Comparison of ENCODE assay signal across 10 cellular contexts in genomic region chr11:43581370-43582023, GRCh38.
DNase-seq lines count a peak whose midpoint lies in the region; TF ChIP-seq lines count a peak whose summit lies in the region.
"Had no signal": no experiment of that assay in that cellular context is flagged by ENCODE, and none has a peak within 500 bp of the region (broad histone marks: within the 10 kb centered on the region; RNA-seq: fewer than 3 reads in every experiment).

No MANE protein-coding gene starts in this region.

- peak overlapping the region; percentile 66 for H2AFZ ChIP-seq in neural progenitor cell (replicated peaks)

- H3K9me3 ChIP-seq in HUES6 (ENCODE audit: control insufficient read depth, insufficient read depth, low read depth, low read length) = no peaks in the 10 kb centered on the region
- H3K9me3 ChIP-seq in effector memory CD4-positive, alpha-beta T cell (ENCODE audit: control insufficient read depth, low read length) = no peaks in the 10 kb centered on the region
- H3K9me3 ChIP-seq in neural progenitor cell (ENCODE audit: low read depth) = no peaks in the 10 kb centered on the region
- H3K9me3 ChIP-seq: body of pancreas, pancreas had no signal

- peaks cover 19% of the 10 kb centered on the region for H3K4me1 ChIP-seq in HUES6 (ENCODE audit: control insufficient read depth, insufficient read depth, low read length)
- H3K4me1 ChIP-seq in effector memory CD4-positive, alpha-beta T cell (ENCODE audit: control insufficient read depth, insufficient read depth, low read length, poor library complexity, severe bottlenecking) = peaks cover 18% of the 10 kb centered on the region
- H3K4me1 ChIP-seq in neural progenitor cell = peaks cover 18% of the 10 kb centered on the region

- TF ChIP-seq CTCF in CD14-positive monocyte (IDR thresholded peaks at IDR 0.05) (no peak), neural progenitor cell (IDR thresholded peaks at IDR 0.05) (no peak)

- peaks cover 100% of the 10 kb centered on the region for H3K27me3 ChIP-seq in HUES6 (ENCODE audit: control insufficient read depth, insufficient read depth, low read length)
- H3K27me3 ChIP-seq in effector memory CD4-positive, alpha-beta T cell (replicated peaks; ENCODE audit: control insufficient read depth, insufficient read depth, low read length, poor library complexity, severe bottlenecking) = peaks cover 59% of the 10 kb centered on the region
- H3K27me3 ChIP-seq in neural progenitor cell = peaks cover 100% of the 10 kb centered on the region

- peaks cover 13% of the 10 kb centered on the region for H3F3A ChIP-seq in neural progenitor cell (ENCODE audit: low read depth)

- H3K4me3 ChIP-seq in HUES6 (ENCODE audit: low read depth, low read length) (peak overlapping the region; percentile 79), neural progenitor cell (peak overlapping the region; percentile 57)
- H3K4me3 ChIP-seq in effector memory CD4-positive, alpha-beta T cell (ENCODE audit: insufficient read depth, low read depth, low read length, poor library complexity, severe bottlenecking) = peak overlapping the region; percentile 29
- H3K4me3 ChIP-seq: body of pancreas had no signal

- DNase-seq in CD14-positive monocyte (ENCODE audit: low spot score) (no peak), neural progenitor cell (ENCODE audit: low spot score) (no peak), GM19238 (ENCODE audit: insufficient read length, low spot score) (no peak), NCI-H1694 treated with DMSO at 0.1 percent for 48 hours (lab: John Stamatoyannopoulos, UW) (no peak), NAMALWA (ENCODE audit: low spot score) (no peak), NCI-H1092 (lab: John Stamatoyannopoulos, UW) (no peak)
- DNase-seq in effector memory CD4-positive, alpha-beta T cell = no peak
- DNase-seq: body of pancreas had no signal

- H3K27me3 Mint-ChIP-seq in CD14-positive monocyte (ENCODE audit: low read depth in 3 of 3) (peaks cover 83 to 92% (median 85%) of the 10 kb centered on the region in 3 donors), neural progenitor cell (ENCODE audit: insufficient read depth, low read depth) (peaks cover 80% of the 10 kb centered on the region)

- H3K27ac ChIP-seq in HUES6 (ENCODE audit: low read depth, low read length) (no peak overlapping the region), neural progenitor cell (no peak overlapping the region)
- no peak overlapping the region for H3K27ac ChIP-seq in effector memory CD4-positive, alpha-beta T cell (ENCODE audit: insufficient read depth, low read length, poor library complexity, severe bottlenecking)
- H3K27ac ChIP-seq: body of pancreas, pancreas had no signal

- H3K9ac ChIP-seq in HUES6 (ENCODE audit: low read length) (no peak overlapping the region), neural progenitor cell (no peak overlapping the region)

- H3K9me3 Mint-ChIP-seq in CD14-positive monocyte (peaks cover 2 to 28% (median 17%) of the 10 kb centered on the region in 7 donors), neural progenitor cell (no peaks in the 10 kb centered on the region)

- intact Hi-C loops in CD14-positive monocyte (cut with micrococcal nuclease) = no loop called here

- H3K4me1 Mint-ChIP-seq in CD14-positive monocyte = peaks cover 32% of the 10 kb centered on the region
- peaks cover 42% of the 10 kb centered on the region for H3K4me1 Mint-ChIP-seq in neural progenitor cell

- peaks cover 58% of the 10 kb centered on the region for H4K20me1 ChIP-seq in neural progenitor cell (ENCODE audit: low read depth)

- H3K4me3 Mint-ChIP-seq in CD14-positive monocyte (peak overlapping the region; percentile 37 to 86), neural progenitor cell (peak overlapping the region; percentile 86)

- H3K36me3 Mint-ChIP-seq in CD14-positive monocyte (peaks cover 5 to 10% of the 10 kb centered on the region in 2 donors), neural progenitor cell (no peaks in the 10 kb centered on the region)

- peak overlapping the region; percentile 88 for H3K4me2 ChIP-seq in neural progenitor cell

- H3K27ac Mint-ChIP-seq in CD14-positive monocyte = no peak overlapping the region
- H3K27ac Mint-ChIP-seq in neural progenitor cell = no peak overlapping the region

- H3K36me3 ChIP-seq in HUES6 (ENCODE audit: control insufficient read depth, insufficient read depth, low read length) = no peaks in the 10 kb centered on the region
- H3K36me3 ChIP-seq in effector memory CD4-positive, alpha-beta T cell (ENCODE audit: control insufficient read depth, insufficient read depth, low read length) = no peaks in the 10 kb centered on the region
- no peaks in the 10 kb centered on the region for H3K36me3 ChIP-seq in neural progenitor cell
- H3K36me3 ChIP-seq: pancreas had no signal

- no peaks in the 10 kb centered on the region for H3K79me2 ChIP-seq in neural progenitor cell (ENCODE audit: low read depth)

Comparison
In these comparisons a context has a peak if more than half of its experiments do, and no peak if none do; other contexts are left out.
1. H3K4me3 ChIP-seq: peak in every context shown above with its lines; median percentile 79 in HUES6; 57 in neural progenitor cell; 29 in effector memory CD4-positive, alpha-beta T cell.